Comparison of ENCODE assay signal across 15 cellular contexts in genomic region chr2:192035731-192036442, GRCh38.
DNase-seq lines count a peak whose midpoint lies in the region; ATAC-seq and TF ChIP-seq lines count a peak whose summit lies in the region.
"Had no signal": no experiment of that assay in that cellular context is flagged by ENCODE, and none has a peak within 500 bp of the region (broad histone marks: within the 10 kb centered on the region; RNA-seq: fewer than 3 reads in every experiment).

No MANE protein-coding gene starts in this region.

- no peak for TF ChIP-seq EP300 in stomach (IDR thresholded peaks at IDR 0.05)

- in situ Hi-C loops in astrocyte of the cerebellum (cut with HindIII; ENCODE audit: low sequenced_read_pairs) = no loop called here

- ATAC-seq in GM19328 (IDR thresholded peaks at IDR 0.05; ENCODE audit: unreplicated experiment) (no peak), GM18861 (IDR thresholded peaks at IDR 0.05; ENCODE audit: unreplicated experiment) (no peak)
- ATAC-seq: HCT116 had no signal

- H2AK5ac ChIP-seq in mesenchymal stem cell (ENCODE audit: low read length, severe bottlenecking) = no peak overlapping the region

- H2BK15ac ChIP-seq in mesenchymal stem cell (ENCODE audit: low read depth, poor library complexity, severe bottlenecking) = no peak overlapping the region

- no peaks in the 10 kb centered on the region for H3K27me3 ChIP-seq in mesenchymal stem cell (ENCODE audit: control insufficient read depth in 1 of 2, insufficient read depth in 1 of 2, low read length in 2 of 2)
- H3K27me3 ChIP-seq in stomach = no peaks in the 10 kb centered on the region
- H3K27me3 ChIP-seq: dorsolateral prefrontal cortex had no signal

- H3K4me3 ChIP-seq in AG09309 (ENCODE audit: control insufficient read depth, low read depth, low read length) (no peak overlapping the region; the same call in 1 of the 2 replicates), astrocyte of the cerebellum (ENCODE audit: low read depth, low read length) (no peak overlapping the region), mesenchymal stem cell (ENCODE audit: insufficient read depth in 1 of 2, low read depth in 1 of 2, low read length in 2 of 2) (peak overlapping the region in 1 of 2 experiments; percentile 59), stomach (peak overlapping the region in 1 of 4 donors; percentile 9)
- H3K4me3 ChIP-seq: dorsolateral prefrontal cortex, lung had no signal

- H3K9me3 ChIP-seq in mesenchymal stem cell (ENCODE audit: control insufficient read depth, low read length) = no peaks in the 10 kb centered on the region
- H3K9me3 ChIP-seq in stomach = no peaks in the 10 kb centered on the region

- no peak overlapping the region for H2BK120ac ChIP-seq in mesenchymal stem cell (ENCODE audit: low read depth, low read length)

- intact Hi-C loops in stomach (cut with DNase I; ENCODE audit: low total_unique reads) = no loop called here

- no peak overlapping the region for H3K14ac ChIP-seq in mesenchymal stem cell (ENCODE audit: low read length in 2 of 2)

- TF ChIP-seq POLR2A in stomach (IDR thresholded peaks at IDR 0.05) = no peak

- DNase-seq in AG09309 (ENCODE audit: low read depth) (peak; percentile 33), HS-5 (ENCODE audit: low read depth) (peak; percentile 14), astrocyte of the cerebellum (ENCODE audit: low read depth) (peak; percentile 5), mesenchymal stem cell (peak; percentile 70), stomach (no peak), T1000 (lab: John Stamatoyannopoulos, UW) (no peak)
- DNase-seq: COR-L47; dorsolateral prefrontal cortex; head of caudate nucleus; NCI-H2171; stimulated activated CD4-positive, alpha-beta T cell treated with anti-CD3 and anti-CD28 coated beads, Interleukin-4, amount 100 ng/mL, for 1 hour had no signal

- no peak overlapping the region for H3K18ac ChIP-seq in mesenchymal stem cell (ENCODE audit: low read depth in 1 of 2, low read length in 2 of 2)

- peak overlapping the region in 1 of 2 experiments; percentile 71 for H2BK12ac ChIP-seq in mesenchymal stem cell (ENCODE audit: low read length in 2 of 2)

- no peaks in the 10 kb centered on the region for H3K79me1 ChIP-seq in mesenchymal stem cell (replicated peaks; ENCODE audit: low read length, poor library complexity, severe bottlenecking)

- H3K9ac ChIP-seq in mesenchymal stem cell (ENCODE audit: low read length) = peak overlapping the region; percentile 33

- no peak overlapping the region for H2BK5ac ChIP-seq in mesenchymal stem cell (ENCODE audit: low read depth, low read length, poor library complexity, severe bottlenecking)

- no peak for TF ChIP-seq CTCF in AG09309 (IDR thresholded peaks at IDR 0.05; ENCODE audit: control insufficient read depth, insufficient read depth, low read depth, low read length, missing control alignments)
- no peak for TF ChIP-seq CTCF in astrocyte of the cerebellum (IDR thresholded peaks at IDR 0.05; ENCODE audit: low read depth, low read length, missing control alignments)
- no peak for TF ChIP-seq CTCF in stomach (IDR thresholded peaks at IDR 0.05)

- no peak overlapping the region for H2AFZ ChIP-seq in mesenchymal stem cell (ENCODE audit: low read depth, low read length)

- no peak overlapping the region for H3K27ac ChIP-seq in mesenchymal stem cell (ENCODE audit: low read length, poor library complexity, severe bottlenecking)
- no peak overlapping the region for H3K27ac ChIP-seq in stomach

- H3K4ac ChIP-seq in mesenchymal stem cell (ENCODE audit: low read depth in 1 of 2, low read length in 2 of 2) = no peak overlapping the region

- no peak overlapping the region for H4K8ac ChIP-seq in mesenchymal stem cell (ENCODE audit: low read length)

- 55% methylated on average over 3 of the region's 3 CpGs for WGBS in mesenchymal stem cell
- 26 to 34% (median 33%) methylated on average over 3 of the region's 3 CpGs for WGBS in stomach, 5 donors

- H4K91ac ChIP-seq in mesenchymal stem cell (ENCODE audit: low read length) = no peak overlapping the region

- no peak overlapping the region for H3K4me2 ChIP-seq in mesenchymal stem cell (ENCODE audit: low read length, poor library complexity, severe bottlenecking)

- no peaks in the 10 kb centered on the region for H3K36me3 ChIP-seq in mesenchymal stem cell (ENCODE audit: control insufficient read depth in 1 of 2, insufficient read depth in 2 of 2, low read depth in 1 of 2, low read length in 2 of 2)
- no peaks in the 10 kb centered on the region for H3K36me3 ChIP-seq in stomach

- H3K4me1 ChIP-seq in mesenchymal stem cell (ENCODE audit: control insufficient read depth, insufficient read depth, low read depth, low read length) (no peaks in the 10 kb centered on the region), stomach (peaks cover 0 to 6% (median 0%) of the 10 kb centered on the region in 4 donors)

- H3K23ac ChIP-seq in mesenchymal stem cell (ENCODE audit: low read length in 2 of 2) = no peak overlapping the region

Comparison
In these comparisons a context has a peak if more than half of its experiments do, and no peak if none do; other contexts are left out.
1. DNase-seq: peak in AG09309 (single experiment), HS-5 (single experiment), astrocyte of the cerebellum (single experiment) and mesenchymal stem cell (single experiment); none in stomach (single experiment) and T1000 (single experiment).